15 cellular contexts compared by ENCODE assay signal in the genomic region with DNA sequence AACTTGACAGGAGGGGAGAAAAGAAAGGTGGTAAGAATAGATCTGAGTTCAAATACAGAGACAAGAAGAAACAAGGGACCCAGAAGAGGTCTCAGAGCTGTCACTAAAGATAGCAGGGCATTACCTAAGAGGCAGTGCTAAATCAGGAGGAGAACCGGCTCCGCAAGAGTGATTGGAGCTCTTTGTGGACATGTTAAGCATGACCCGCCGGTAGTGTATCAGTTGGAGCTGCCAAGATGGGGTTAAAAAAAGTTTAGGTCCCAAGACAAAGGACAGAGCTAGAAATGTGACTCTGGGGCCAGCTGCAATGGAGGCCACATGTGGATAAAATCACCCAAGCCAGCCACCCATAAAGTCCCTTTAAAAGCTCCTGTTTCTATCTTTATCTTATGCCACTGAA.
DNase-seq lines count a peak whose midpoint lies in the region; ATAC-seq and TF ChIP-seq lines count a peak whose summit lies in the region.
"Had no signal": no experiment of that assay in that cellular context is flagged by ENCODE, and none has a peak within 500 bp of the region (broad histone marks: within the 10 kb centered on the region; RNA-seq: fewer than 3 reads in every experiment).

No MANE protein-coding gene starts in this region.

- TF ChIP-seq CTCF in cardiac muscle cell (IDR thresholded peaks at IDR 0.05; ENCODE audit: low read depth, low read length) (no peak), nephron (IDR thresholded peaks at IDR 0.05; ENCODE audit: unreplicated experiment in 3 of 3) (no peak)

- H3K36me3 Mint-ChIP-seq in nephron (ENCODE audit: low read depth): peaks cover 27% of the 10 kb centered on the region

- H3K36me3 ChIP-seq in cardiac muscle cell: no peaks in the 10 kb centered on the region
- H3K36me3 ChIP-seq in skeletal muscle tissue (ENCODE audit: control insufficient read depth in 3 of 3, insufficient read depth in 3 of 3, low read length in 3 of 3): peaks cover 0 to 7% (median 0%) of the 10 kb centered on the region in 3 donors

- no peaks in the 10 kb centered on the region for H3K9me3 Mint-ChIP-seq in nephron
- H3K9me3 Mint-ChIP-seq: CD4-positive, alpha-beta T cell; HFFc6 had no signal

- H3K27me3 ChIP-seq in cardiac muscle cell (no peaks in the 10 kb centered on the region), skeletal muscle tissue (ENCODE audit: control insufficient read depth in 3 of 3, insufficient read depth in 3 of 3, low read length in 3 of 3) (no peaks in the 10 kb centered on the region)
- H3K27me3 ChIP-seq: Peyer's patch had no signal

- H3K4me3 ChIP-seq in cardiac muscle cell: no peak overlapping the region
- no peak overlapping the region for H3K4me3 ChIP-seq in skeletal muscle tissue (ENCODE audit: low read length in 3 of 3)
- H3K4me3 ChIP-seq: Peyer's patch had no signal

- H3K27me3 Mint-ChIP-seq in nephron (ENCODE audit: low read depth): no peaks in the 10 kb centered on the region
- H3K27me3 Mint-ChIP-seq: CD4-positive, alpha-beta T cell had no signal

- H3K9me3 ChIP-seq in cardiac muscle cell (ENCODE audit: low read depth): no peaks in the 10 kb centered on the region
- no peaks in the 10 kb centered on the region for H3K9me3 ChIP-seq in skeletal muscle tissue (ENCODE audit: control insufficient read depth in 3 of 3, low read length in 3 of 3)
- H3K9me3 ChIP-seq: Peyer's patch had no signal

- peaks cover 62% of the 10 kb centered on the region for H3K4me1 ChIP-seq in cardiac muscle cell (ENCODE audit: low read depth)
- peaks cover 0 to 7% (median 5%) of the 10 kb centered on the region in 3 donors for H3K4me1 ChIP-seq in skeletal muscle tissue (ENCODE audit: control insufficient read depth in 3 of 3, insufficient read depth in 3 of 3, low read length in 3 of 3)
- H3K4me1 ChIP-seq: Peyer's patch had no signal

- H3K4me3 Mint-ChIP-seq in nephron: no peak overlapping the region
- H3K4me3 Mint-ChIP-seq: CD4-positive, alpha-beta T cell; HFFc6 had no signal

- peak overlapping the region; percentile 96 for H3K27ac ChIP-seq in cardiac muscle cell
- H3K27ac ChIP-seq in skeletal muscle tissue (ENCODE audit: low read depth, low read length): peak overlapping the region; percentile 32

- DNase-seq in DMS79 treated with DMSO at 0.1 percent for 48 hours (lab: John Stamatoyannopoulos, UW) (peak; percentile 85), cardiac muscle cell (ENCODE audit: low read depth in 1 of 2, low spot score in 1 of 2) (peak in 1 of 2 donors; percentile 67), NCI-H1092 treated with DMSO at 0.1 percent for 48 hours (lab: John Stamatoyannopoulos, UW) (no peak), cerebellar nuclear complex (lab: John Stamatoyannopoulos, UW) (no peak), NCI-H128 (lab: John Stamatoyannopoulos, UW; ENCODE audit: unreplicated experiment) (no peak)
- DNase-seq: Calu3; CD4-positive, alpha-beta T cell; HFFc6; KBM-7; NCI-H1694 treated with DMSO at 0.1 percent for 48 hours; Peyer's patch; SIG-M5 had no signal

- peak overlapping the region; percentile 15 to 55 (median 16) for H3K27ac Mint-ChIP-seq in nephron
- H3K27ac Mint-ChIP-seq: CD4-positive, alpha-beta T cell; HFFc6 had no signal

- ATAC-seq in GM21786 (IDR thresholded peaks at IDR 0.05; ENCODE audit: unreplicated experiment): no peak

- H3K4me1 Mint-ChIP-seq in nephron: peaks cover 52% of the 10 kb centered on the region

- no peak overlapping the region for H3K9ac ChIP-seq in skeletal muscle tissue (ENCODE audit: low read depth in 1 of 3, low read length in 3 of 3)
